8 cellular contexts compared by ENCODE assay signal in the genomic region with DNA sequence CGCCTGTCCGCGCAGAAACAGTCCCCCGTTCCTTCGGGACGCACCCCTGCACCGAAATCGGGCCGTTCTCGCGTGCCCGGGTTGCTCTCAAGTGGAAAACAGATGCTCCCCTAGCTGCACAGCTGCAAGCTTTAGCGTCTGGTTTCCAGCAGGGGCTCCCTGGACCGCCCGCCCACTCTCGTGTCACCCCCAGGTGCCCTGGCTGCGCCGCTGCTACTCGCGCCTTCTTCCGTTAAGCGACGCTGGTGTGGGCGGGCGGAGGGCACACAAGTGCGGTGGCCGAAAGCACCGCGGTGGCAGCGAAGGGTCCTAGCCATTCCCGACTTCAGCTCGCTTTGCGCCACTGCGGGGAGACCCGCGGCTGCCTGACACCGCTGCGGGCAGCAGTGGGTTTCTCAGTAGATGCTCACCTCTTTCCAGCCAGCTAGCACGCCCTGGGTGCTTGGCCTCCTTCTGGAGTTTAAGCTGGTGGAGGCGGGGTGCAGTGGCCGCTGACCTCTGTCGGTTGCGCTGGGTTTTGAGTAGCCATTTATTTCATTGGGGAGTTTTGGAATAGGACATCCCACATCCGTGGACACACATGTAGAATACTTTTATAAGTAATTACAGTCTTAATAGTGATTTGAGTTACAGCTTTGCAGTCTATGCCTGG. TPM values are rescaled to one million over a fixed set of nuclear protein-coding genes. Genes with fewer than 3 reads are reported as not detected.
DNase-seq lines count a peak whose midpoint lies in the region; ATAC-seq and TF ChIP-seq lines count a peak whose summit lies in the region.

No MANE protein-coding gene starts in this region.

- no peak overlapping the region for H3K27ac ChIP-seq in SK-N-MC

- DNase-seq in Daoy (ENCODE audit: low read depth) (peak; percentile 51), HuH-7 (ENCODE audit: low spot score) (peak; percentile 50), SK-N-MC (ENCODE audit: low read depth, low spot score) (no peak), left ventricle myocardium superior (peak; percentile 73), retinal pigment epithelial cell (ENCODE audit: low read depth) (no peak), kidney glomerular epithelial cell (lab: John Stamatoyannopoulos, UW) (no peak)
- DNase-seq in activated naive CD8-positive, alpha-beta T cell treated with anti-CD3 and anti-CD28 coated beads for 36 hours, result peak; percentile 82

- intact Hi-C loops in left ventricle myocardium superior (cut with micrococcal nuclease), result no loop called here

- H3K4me3 ChIP-seq in SK-N-MC (peak overlapping the region; percentile 92), retinal pigment epithelial cell (ENCODE audit: low read length) (peak overlapping the region; percentile 96)

- H3K9ac ChIP-seq in SK-N-MC (ENCODE audit: insufficient read length), result peak overlapping the region; percentile 98

- H3K36me3 ChIP-seq in SK-N-MC (ENCODE audit: insufficient read depth, low read length), result no peaks in the 10 kb centered on the region; the same call in 1 of the 2 replicates

- peaks cover 47% of the 10 kb centered on the region for H3K4me1 Mint-ChIP-seq in activated naive CD8-positive, alpha-beta T cell treated with anti-CD3 and anti-CD28 coated beads for 36 hours

- H3K9me3 Mint-ChIP-seq in activated naive CD8-positive, alpha-beta T cell treated with anti-CD3 and anti-CD28 coated beads for 36 hours, result peaks cover 2% of the 10 kb centered on the region

- peaks cover 38% of the 10 kb centered on the region for H3K36me3 Mint-ChIP-seq in activated naive CD8-positive, alpha-beta T cell treated with anti-CD3 and anti-CD28 coated beads for 36 hours

- peak; percentile 28 for TF ChIP-seq CTCF in retinal pigment epithelial cell (conservative IDR thresholded peaks at IDR 0.05; ENCODE audit: low read depth, low read length)

- H3K9me3 ChIP-seq in SK-N-MC (ENCODE audit: low read depth, low read length), result no peaks in the 10 kb centered on the region

- no peaks in the 10 kb centered on the region for H3K27me3 Mint-ChIP-seq in activated naive CD8-positive, alpha-beta T cell treated with anti-CD3 and anti-CD28 coated beads for 36 hours

- ATAC-seq in GM21515 (IDR thresholded peaks at IDR 0.05; ENCODE audit: unreplicated experiment) (peak; percentile 56), left ventricle myocardium superior (peak; percentile 59)

- H3K4me3 Mint-ChIP-seq in activated naive CD8-positive, alpha-beta T cell treated with anti-CD3 and anti-CD28 coated beads for 36 hours, result peak overlapping the region; percentile 95

- H3K27ac Mint-ChIP-seq in activated naive CD8-positive, alpha-beta T cell treated with anti-CD3 and anti-CD28 coated beads for 36 hours, result peak overlapping the region; percentile 98

RNA-seq across cellular contexts. Expression of gene ZNF407, which starts 0.8 kb away (rescaled TPM):
- 5.9 TPM in 2 replicates for total RNA-seq in Daoy (2014; rRNA removed; shearing (Covaris generic))
- total RNA-seq in activated naive CD8-positive, alpha-beta T cell treated with anti-CD3 and anti-CD28 coated beads for 36 hours, result 10 to 100 TPM in 1 of 2 experiments, 1 to 10 TPM in 1; 9.6 to 10.3 TPM
- total RNA-seq in left ventricle myocardium superior, result 12.0 TPM

Comparison
In these comparisons a context has a peak if more than half of its experiments do, and no peak if none do; other contexts are left out.
1. DNase-seq: peak in Daoy (single experiment), HuH-7 (single experiment), activated naive CD8-positive, alpha-beta T cell treated with anti-CD3 and anti-CD28 coated beads for 36 hours (single experiment) and left ventricle myocardium superior (single experiment); none in SK-N-MC (single experiment), retinal pigment epithelial cell (single experiment) and kidney glomerular epithelial cell (single experiment).